Comparison of ENCODE assay signal across 30 cellular contexts in the genomic region with DNA sequence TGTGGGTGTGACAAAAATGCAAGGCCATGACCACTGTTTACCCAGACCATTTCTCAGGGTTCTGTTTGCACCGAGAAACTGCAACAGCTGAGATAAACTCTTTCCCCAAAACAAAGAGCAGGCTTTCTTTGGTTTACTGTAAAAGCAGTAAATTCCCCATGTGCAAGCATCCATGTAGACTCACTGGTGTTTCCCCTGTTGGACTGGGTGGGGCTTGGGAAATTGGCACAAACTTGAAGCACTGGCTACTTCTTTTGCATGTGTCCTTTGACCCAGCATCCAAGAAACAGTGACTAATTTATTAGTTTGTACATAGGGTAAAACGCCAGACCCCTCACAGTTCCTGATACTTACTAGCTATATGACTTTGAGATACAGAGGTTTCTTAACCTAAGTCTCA. TPM values are rescaled to one million over a fixed set of nuclear protein-coding genes. Genes with fewer than 3 reads are reported as not detected.
A peak's percentile ranks its signal among the peaks of the same experiment; 100 is the strongest.
DNase-seq lines count a peak whose midpoint lies in the region; ATAC-seq, FAIRE-seq and TF ChIP-seq lines count a peak whose summit lies in the region.
"Had no signal": no experiment of that assay in that cellular context is flagged by ENCODE, and none has a peak within 500 bp of the region (broad histone marks: within the 10 kb centered on the region; RNA-seq: fewer than 3 reads in every experiment).

No MANE protein-coding gene starts in this region.

- H3K23ac ChIP-seq in mesenchymal stem cell (ENCODE audit: low read length in 2 of 2) = no peak overlapping the region

- H3K9ac ChIP-seq in mesenchymal stem cell (ENCODE audit: low read length) = no peak overlapping the region

- H2AK5ac ChIP-seq in mesenchymal stem cell (ENCODE audit: low read length, severe bottlenecking) = no peak overlapping the region

- H2AFZ ChIP-seq in mesenchymal stem cell (ENCODE audit: low read depth, low read length) = no peak overlapping the region

- H2BK15ac ChIP-seq in mesenchymal stem cell (ENCODE audit: low read depth, poor library complexity, severe bottlenecking) = no peak overlapping the region

- H3K36me3 ChIP-seq in mesenchymal stem cell (ENCODE audit: control insufficient read depth in 1 of 2, insufficient read depth in 2 of 2, low read depth in 1 of 2, low read length in 2 of 2) (no peaks in the 10 kb centered on the region), H7 (replicated peaks; ENCODE audit: control insufficient read depth, insufficient read depth, low read length) (no peaks in the 10 kb centered on the region)
- H3K36me3 ChIP-seq: adrenal gland, heart left ventricle, left ventricle myocardium inferior, spleen, upper lobe of left lung had no signal

- no peaks in the 10 kb centered on the region for H3K27me3 ChIP-seq in mesenchymal stem cell (ENCODE audit: control insufficient read depth in 1 of 2, insufficient read depth in 1 of 2, low read length in 2 of 2)
- H3K27me3 ChIP-seq in H7 (ENCODE audit: control insufficient read depth, insufficient read depth, low read length) = no peaks in the 10 kb centered on the region
- H3K27me3 ChIP-seq: adrenal gland, heart left ventricle, spleen, upper lobe of left lung had no signal

- H4K8ac ChIP-seq in mesenchymal stem cell (ENCODE audit: low read length) = no peak overlapping the region

- no CpG with 5 or more reads among the region's 2 CpGs for WGBS in mesenchymal stem cell

- H3K79me1 ChIP-seq in mesenchymal stem cell (replicated peaks; ENCODE audit: low read length, poor library complexity, severe bottlenecking) = no peaks in the 10 kb centered on the region

- peak overlapping the region; percentile 60 for H3K4me2 ChIP-seq in mesenchymal stem cell (ENCODE audit: low read length, poor library complexity, severe bottlenecking)

- no peak overlapping the region for H3K14ac ChIP-seq in mesenchymal stem cell (ENCODE audit: low read length in 2 of 2)

- no peaks in the 10 kb centered on the region for H3K9me3 ChIP-seq in mesenchymal stem cell (ENCODE audit: control insufficient read depth, low read length)
- H3K9me3 ChIP-seq: adrenal gland, heart left ventricle, left ventricle myocardium inferior, spleen, upper lobe of left lung had no signal

- no peak overlapping the region for H4K91ac ChIP-seq in mesenchymal stem cell (ENCODE audit: low read length)

- peak overlapping the region; percentile 85 for H3K27ac ChIP-seq in mesenchymal stem cell (ENCODE audit: low read length, poor library complexity, severe bottlenecking)
- H3K27ac ChIP-seq: epithelial cell of prostate, heart left ventricle, left ventricle myocardium inferior, spleen, upper lobe of left lung had no signal

- no peak overlapping the region for H3K4me3 ChIP-seq in mesenchymal stem cell (ENCODE audit: insufficient read depth in 1 of 2, low read depth in 1 of 2, low read length in 2 of 2)
- no peak overlapping the region for H3K4me3 ChIP-seq in H7 (ENCODE audit: insufficient read depth, low read depth, low read length)
- H3K4me3 ChIP-seq: adrenal gland, heart left ventricle, left ventricle myocardium inferior, spleen, upper lobe of left lung had no signal

- H2BK120ac ChIP-seq in mesenchymal stem cell (ENCODE audit: low read depth, low read length) = no peak overlapping the region

- peak overlapping the region; percentile 62 for H2BK5ac ChIP-seq in mesenchymal stem cell (ENCODE audit: low read depth, low read length, poor library complexity, severe bottlenecking)

- H3K4me1 ChIP-seq in mesenchymal stem cell (ENCODE audit: control insufficient read depth, insufficient read depth, low read depth, low read length) = peaks cover 2% of the 10 kb centered on the region
- H3K4me1 ChIP-seq: heart left ventricle, left ventricle myocardium inferior, spleen, upper lobe of left lung had no signal

- no peak for DNase-seq in RCC 7860 (ENCODE audit: low spot score)
- peak; percentile 18 for DNase-seq in fibroblast of gingiva (ENCODE audit: low read depth)
- peak; percentile 46 for DNase-seq in mesenchymal stem cell
- DNase-seq in H54 (ENCODE audit: insufficient read length, low spot score) = no peak
- no peak for DNase-seq in HuH-7 (ENCODE audit: low spot score)
- DNase-seq in H7 = no peak
- DNase-seq: activated CD4-positive, alpha-beta T cell treated with anti-CD3 and anti-CD28 coated beads, Interleukin-2, amount 10 ng/mL, durations not matched to agents 7 days and 5 days; activated naive CD4-positive, alpha-beta T cell; activated T-cell treated with anti-CD3 and anti-CD28 coated beads, Interleukin-2, amount 50 U/mL, for 48 hours; effector CD8-positive, alpha-beta T cell; EL; foreskin fibroblast; heart left ventricle; HFFc6; left ventricle myocardium inferior; naive thymus-derived CD4-positive, alpha-beta T cell; NCI-H1092 treated with DMSO at 0.1 percent for 48 hours; NCI-H187; NCI-H2171 treated with DMSO at 0.1 percent for 48 hours; NCI-H524; SHP77; spleen; stimulated activated CD4-positive, alpha-beta T cell treated with anti-CD3 and anti-CD28 coated beads, Interleukin-2, amount 100 ng/mL, for 48 hours; T1000; upper lobe of left lung had no signal

- FAIRE-seq in RCC 7860 (lab: Jason Lieb, UNC) (peak; percentile 17), H54 (lab: Jason Lieb, UNC) (no peak)
- FAIRE-seq: D721Med, GM12891 had no signal

- no peak for ATAC-seq in HG02798 (IDR thresholded peaks at IDR 0.05; ENCODE audit: poor library complexity, unreplicated experiment)
- ATAC-seq: heart left ventricle; naive thymus-derived CD4-positive, alpha-beta T cell had no signal

- no peak overlapping the region for H2BK12ac ChIP-seq in mesenchymal stem cell (ENCODE audit: low read length in 2 of 2)

- TF ChIP-seq POLR2A in H54 (IDR thresholded peaks at IDR 0.05; ENCODE audit: low read depth, low read length) = no peak

- no peak overlapping the region for H3K18ac ChIP-seq in mesenchymal stem cell (ENCODE audit: low read depth in 1 of 2, low read length in 2 of 2)

- H3K4ac ChIP-seq in mesenchymal stem cell (ENCODE audit: low read depth in 1 of 2, low read length in 2 of 2) = no peak overlapping the region

RNA-seq across cellular contexts. Expression of a gene that starts 12.3 kb away (rescaled TPM):
- 0.55 TPM for polyA plus RNA-seq in mesenchymal stem cell (2013, experiment 1 of 2)
- polyA plus RNA-seq in mesenchymal stem cell (2013, experiment 2 of 2) = 0.62 TPM
- total RNA-seq in H7 (2014; rRNA removed; shearing (Covaris generic)) = 0.07 and 0.15 TPM in 2 replicates
- total RNA-seq: activated CD4-positive, alpha-beta T cell treated with anti-CD3 and anti-CD28 coated beads, Interleukin-2, amount 10 ng/mL, durations not matched to agents 7 days and 5 days had no signal

RNA-seq across cellular contexts. Expression of a gene that starts 35.6 kb away (rescaled TPM):
- 57.7 TPM for polyA plus RNA-seq in mesenchymal stem cell (2013, experiment 1 of 2)
- polyA plus RNA-seq in mesenchymal stem cell (2013, experiment 2 of 2) = 57.3 TPM
- total RNA-seq in H7 (2014; rRNA removed; shearing (Covaris generic)) = 63.3 and 71.8 TPM in 2 replicates

Comparison
In these comparisons a context has a peak if more than half of its experiments do, and no peak if none do; other contexts are left out.
1. DNase-seq: peak in fibroblast of gingiva (single experiment) and mesenchymal stem cell (single experiment); none in RCC 7860 (single experiment), H54 (single experiment), HuH-7 (single experiment) and H7 (single experiment).